ENCODE assay signal across 20 cellular contexts in genomic region chr7:5482020-5482498, GRCh38. TPM values are rescaled to one million over a fixed set of nuclear protein-coding genes. Genes with fewer than 3 reads are reported as not detected.
DNase-seq lines count a peak whose midpoint lies in the region; ATAC-seq and TF ChIP-seq lines count a peak whose summit lies in the region.
"Had no signal": no experiment of that assay in that cellular context is flagged by ENCODE, and none has a peak within 500 bp of the region (broad histone marks: within the 10 kb centered on the region; RNA-seq: fewer than 3 reads in every experiment).

No MANE protein-coding gene starts in this region.

- ATAC-seq in upper lobe of right lung, result peak; percentile 13
- ATAC-seq in SK-N-SH treated with all-trans-retinoic acid at 6 μM for 48 hours, result no peak
- no peak for ATAC-seq in HG02970 (IDR thresholded peaks at IDR 0.05; ENCODE audit: low FRiP score, unreplicated experiment)
- ATAC-seq: A549, HCT116 had no signal

- peaks cover 0 to 11% (median 0%) of the 10 kb centered on the region in 11 experiments; a peak in 4 of 22 replicates for H3K36me3 ChIP-seq in BLaER1 treated with 17β-estradiol and CSF1 and Interleukin-3, amounts not matched to agents 10 nM and 100 nM
- H3K36me3 ChIP-seq in WERI-Rb-1, result no peaks in the 10 kb centered on the region
- no peaks in the 10 kb centered on the region for H3K36me3 ChIP-seq in upper lobe of right lung

- H3K9me3 ChIP-seq in BLaER1 treated with 17β-estradiol and CSF1 and Interleukin-3, amounts not matched to agents 10 nM and 100 nM (replicated peaks in 1 of 11), result no peaks in the 10 kb centered on the region
- H3K9me3 ChIP-seq in WERI-Rb-1 (ENCODE audit: severe bottlenecking), result no peaks in the 10 kb centered on the region
- H3K9me3 ChIP-seq in upper lobe of right lung, result no peaks in the 10 kb centered on the region
- H3K9me3 ChIP-seq: A549 had no signal

- peaks cover 45 to 90% (median 76%) of the 10 kb centered on the region in 10 experiments for H3K4me1 ChIP-seq in BLaER1 treated with 17β-estradiol and CSF1 and Interleukin-3, amounts not matched to agents 10 nM and 100 nM
- peaks cover 8% of the 10 kb centered on the region for H3K4me1 ChIP-seq in upper lobe of right lung

- DNase-seq in 8988T, result peak; percentile 18
- no peak for DNase-seq in WERI-Rb-1
- DNase-seq in upper lobe of right lung, result no peak
- no peak for DNase-seq in medulla oblongata (ENCODE audit: extremely low spot score)
- no peak for DNase-seq in activated effector memory CD4-positive, alpha-beta T cell treated with Interleukin-2 at 50 U/mL for 16 hours
- DNase-seq: ACHN; AML-193; CD4-positive, alpha-beta T cell; CD8-positive, alpha-beta memory T cell; DMS 273 treated with DMSO at 0.1 percent for 48 hours; DMS79; GF-D8; GOT3; H9 had no signal

- no peaks in the 10 kb centered on the region for H3K27me3 ChIP-seq in BLaER1 treated with 17β-estradiol and CSF1 and Interleukin-3, amounts not matched to agents 10 nM and 100 nM
- no peaks in the 10 kb centered on the region for H3K27me3 ChIP-seq in WERI-Rb-1 (ENCODE audit: insufficient read depth, low read depth, severe bottlenecking)
- H3K27me3 ChIP-seq in upper lobe of right lung, result no peaks in the 10 kb centered on the region

- peak overlapping the region in 2 of 11 experiments; percentile 31 to 55; a peak in 1 of 22 replicates for H3K9ac ChIP-seq in BLaER1 treated with 17β-estradiol and CSF1 and Interleukin-3, amounts not matched to agents 10 nM and 100 nM

- H4K20me1 ChIP-seq in BLaER1 treated with 17β-estradiol and CSF1 and Interleukin-3, amounts not matched to agents 10 nM and 100 nM, result peaks cover 1 to 37% (median 9%) of the 10 kb centered on the region in 11 experiments; a peak in 20 of 22 replicates

- H3K4me2 ChIP-seq in BLaER1 treated with 17β-estradiol and CSF1 and Interleukin-3, amounts not matched to agents 10 nM and 100 nM, result peak overlapping the region; percentile 32 to 93 (median 79); a peak in 20 of 22 replicates
- H3K4me2 ChIP-seq: A549 had no signal

- H3K4me3 ChIP-seq in BLaER1 treated with 17β-estradiol and CSF1 and Interleukin-3, amounts not matched to agents 10 nM and 100 nM, result no peak overlapping the region
- no peak overlapping the region for H3K4me3 ChIP-seq in WERI-Rb-1 (ENCODE audit: low read depth, low read length)
- H3K4me3 ChIP-seq in upper lobe of right lung, result no peak overlapping the region
- H3K4me3 ChIP-seq: A549 had no signal

- intact Hi-C loops in upper lobe of right lung (cut with DNase I), result no loop called here

- peak overlapping the region in 1 of 11 experiments; percentile 8; a peak in 1 of 22 replicates for H3K27ac ChIP-seq in BLaER1 treated with 17β-estradiol and CSF1 and Interleukin-3, amounts not matched to agents 10 nM and 100 nM
- peak overlapping the region; percentile 79 for H3K27ac ChIP-seq in WERI-Rb-1
- H3K27ac ChIP-seq in upper lobe of right lung, result no peak overlapping the region
- H3K27ac ChIP-seq: 22Rv1, A549 had no signal

- TF ChIP-seq CTCF in WERI-Rb-1 (IDR thresholded peaks at IDR 0.05; ENCODE audit: low read depth, low read length) (no peak), upper lobe of right lung (IDR thresholded peaks at IDR 0.05) (no peak)

TF ChIP-seq in SK-N-SH treated with all-trans-retinoic acid at 6 μM for 48 hours, 23 proteins besides CTCF, POLR2A, EP300 and RAD21:
- TF ChIP-seq TOX (CRISPR knock-in tag; IDR thresholded peaks at IDR 0.05; ENCODE audit: borderline replicate concordance) (no peak), CSRNP3 (CRISPR knock-in tag; IDR thresholded peaks at IDR 0.05) (no peak), ISL1 (CRISPR knock-in tag; IDR thresholded peaks at IDR 0.05) (no peak), TCF4 (CRISPR knock-in tag; IDR thresholded peaks at IDR 0.05; ENCODE audit: borderline replicate concordance) (no peak), ARNTL (CRISPR knock-in tag; IDR thresholded peaks at IDR 0.05; ENCODE audit: borderline replicate concordance, low read depth) (no peak), POU6F1 (CRISPR knock-in tag; IDR thresholded peaks at IDR 0.05; ENCODE audit: borderline replicate concordance, low read depth) (no peak), ZNF8 (CRISPR knock-in tag; IDR thresholded peaks at IDR 0.05) (no peak), RARB (CRISPR knock-in tag; IDR thresholded peaks at IDR 0.05) (no peak)

RNA-seq across cellular contexts. Expression of gene FBXL18, which starts 31.6 kb away (rescaled TPM):
- total RNA-seq in upper lobe of right lung, result 8.1 TPM

RNA-seq across cellular contexts. Expression of gene ACTB, which starts 48.3 kb away (rescaled TPM):
- 3,962 TPM for total RNA-seq in upper lobe of right lung

RNA-seq across cellular contexts. Expression of gene TNRC18, which starts 58.4 kb away (rescaled TPM):
- total RNA-seq in upper lobe of right lung, result 118 TPM
